10 cellular contexts compared by ENCODE assay signal in the genomic region with DNA sequence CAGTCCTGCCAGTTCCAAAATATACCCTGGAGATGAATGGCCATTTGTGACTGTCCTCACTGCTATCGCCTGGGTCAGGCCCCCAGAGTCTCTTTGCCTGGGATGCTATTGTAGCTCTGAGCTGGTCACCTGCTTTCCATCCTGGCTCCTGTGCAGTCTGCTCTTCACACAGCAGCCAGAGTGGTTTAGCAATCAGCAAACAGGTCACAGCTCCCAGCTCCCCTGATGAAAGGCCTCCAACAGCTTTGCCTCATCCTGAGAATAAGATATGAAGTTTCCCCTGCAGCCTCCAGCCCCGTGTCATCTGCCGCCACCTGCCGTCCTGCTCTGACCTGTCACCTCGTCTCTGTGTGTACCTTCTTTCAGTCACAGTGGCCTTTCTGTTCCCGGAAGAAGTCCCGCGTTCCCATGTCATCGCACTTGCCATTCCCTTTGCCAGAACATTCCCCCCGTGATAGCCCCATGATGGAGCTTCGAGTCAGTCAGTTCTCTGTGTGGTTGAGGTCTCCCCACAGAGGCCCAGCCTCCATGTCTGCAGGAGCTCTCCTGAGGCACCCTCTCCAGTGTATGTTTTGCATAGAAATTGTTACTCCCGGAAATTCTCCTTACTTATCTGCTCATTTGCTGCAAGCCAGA.
DNase-seq lines count a peak whose midpoint lies in the region; ATAC-seq and TF ChIP-seq lines count a peak whose summit lies in the region.
"Had no signal": no experiment of that assay in that cellular context is flagged by ENCODE, and none has a peak within 500 bp of the region (broad histone marks: within the 10 kb centered on the region; RNA-seq: fewer than 3 reads in every experiment).

No MANE protein-coding gene starts in this region.

- H3K9me3 Mint-ChIP-seq in activated T-cell treated with anti-CD3 and anti-CD28 coated beads, Interleukin-2, amount 50 U/mL, for 24 hours = no peaks in the 10 kb centered on the region
- H3K9me3 Mint-ChIP-seq in glutamatergic neuron (ENCODE audit: unreplicated experiment) = peaks cover 11% of the 10 kb centered on the region
- H3K9me3 Mint-ChIP-seq in type B pancreatic cell = no peaks in the 10 kb centered on the region
- no peaks in the 10 kb centered on the region for H3K9me3 Mint-ChIP-seq in activated T-helper 1 cell treated with anti-CD3 and anti-CD28 coated beads, Interleukin-12 subunit alpha, Interleukin-12 subunit beta, Interleukin-2, Interleukin-4 antibody, amounts not matched to agents 30 ng/mL and 10 ng/mL and 1 ng/mL, durations not matched to agents 14 hours and 24 hours and 36 hours
- H3K9me3 Mint-ChIP-seq: IgD-negative memory B cell had no signal

- no peak for TF ChIP-seq CTCF in glutamatergic neuron (IDR thresholded peaks at IDR 0.05; ENCODE audit: partially characterized antibody, unreplicated experiment)
- TF ChIP-seq CTCF in type B pancreatic cell (conservative IDR thresholded peaks at IDR 0.05) = peak; percentile 20

- no peak for DNase-seq in activated T-cell treated with anti-CD3 and anti-CD28 coated beads, Interleukin-2, amount 50 U/mL, for 24 hours
- DNase-seq in activated T-cell treated with anti-CD3 and anti-CD28 coated beads, Interleukin-2, amount 50 U/mL, for 48 hours = no peak
- DNase-seq in NCI-H510A treated with DMSO at 0.1 percent for 48 hours (lab: John Stamatoyannopoulos, UW) (peak; percentile 86), glutamatergic neuron (peak; percentile 50), type B pancreatic cell (ENCODE audit: extremely low spot score, unreplicated experiment) (no peak), activated gamma-delta T cell treated with Interleukin-2 at 50 U/mL for 16 hours (no peak)
- DNase-seq in activated T-helper 1 cell treated with anti-CD3 and anti-CD28 coated beads, Interleukin-12 subunit alpha, Interleukin-12 subunit beta, Interleukin-2, Interleukin-4 antibody, amounts not matched to agents 30 ng/mL and 10 ng/mL and 1 ng/mL, durations not matched to agents 14 hours and 24 hours and 36 hours (ENCODE audit: low spot score) = no peak
- DNase-seq: stimulated activated CD4-positive, alpha-beta T cell treated with anti-CD3 and anti-CD28 coated beads, Interleukin-4, amount 100 ng/mL, for 4 hours had no signal

- no peak for ATAC-seq in HG02981 (IDR thresholded peaks at IDR 0.05; ENCODE audit: unreplicated experiment)

- no peaks in the 10 kb centered on the region for H3K4me1 Mint-ChIP-seq in activated T-cell treated with anti-CD3 and anti-CD28 coated beads, Interleukin-2, amount 50 U/mL, for 24 hours (ENCODE audit: low read depth)
- H3K4me1 Mint-ChIP-seq in glutamatergic neuron (ENCODE audit: low read depth, unreplicated experiment) (peaks cover 21% of the 10 kb centered on the region), type B pancreatic cell (ENCODE audit: unreplicated experiment) (peaks cover 34% of the 10 kb centered on the region)
- H3K4me1 Mint-ChIP-seq in activated T-helper 1 cell treated with anti-CD3 and anti-CD28 coated beads, Interleukin-12 subunit alpha, Interleukin-12 subunit beta, Interleukin-2, Interleukin-4 antibody, amounts not matched to agents 30 ng/mL and 10 ng/mL and 1 ng/mL, durations not matched to agents 14 hours and 24 hours and 36 hours (ENCODE audit: low read depth) = no peaks in the 10 kb centered on the region

- intact Hi-C loops in activated T-helper 1 cell treated with anti-CD3 and anti-CD28 coated beads, Interleukin-12 subunit alpha, Interleukin-12 subunit beta, Interleukin-2, Interleukin-4 antibody, amounts not matched to agents 30 ng/mL and 10 ng/mL and 1 ng/mL, durations not matched to agents 14 hours and 24 hours and 36 hours (cut with micrococcal nuclease) = no loop called here

- no peaks in the 10 kb centered on the region for H3K27me3 Mint-ChIP-seq in activated T-cell treated with anti-CD3 and anti-CD28 coated beads, Interleukin-2, amount 50 U/mL, for 24 hours
- H3K27me3 Mint-ChIP-seq in glutamatergic neuron (ENCODE audit: unreplicated experiment) (peaks cover 9% of the 10 kb centered on the region), type B pancreatic cell (peaks cover 4% of the 10 kb centered on the region)
- no peaks in the 10 kb centered on the region for H3K27me3 Mint-ChIP-seq in activated T-helper 1 cell treated with anti-CD3 and anti-CD28 coated beads, Interleukin-12 subunit alpha, Interleukin-12 subunit beta, Interleukin-2, Interleukin-4 antibody, amounts not matched to agents 30 ng/mL and 10 ng/mL and 1 ng/mL, durations not matched to agents 14 hours and 24 hours and 36 hours (ENCODE audit: insufficient read depth)
- H3K27me3 Mint-ChIP-seq: IgD-negative memory B cell had no signal

- no peak overlapping the region for H3K4me3 Mint-ChIP-seq in activated T-cell treated with anti-CD3 and anti-CD28 coated beads, Interleukin-2, amount 50 U/mL, for 24 hours
- H3K4me3 Mint-ChIP-seq in glutamatergic neuron (ENCODE audit: unreplicated experiment) (no peak overlapping the region), type B pancreatic cell (peak overlapping the region; percentile 16)
- H3K4me3 Mint-ChIP-seq in activated T-helper 1 cell treated with anti-CD3 and anti-CD28 coated beads, Interleukin-12 subunit alpha, Interleukin-12 subunit beta, Interleukin-2, Interleukin-4 antibody, amounts not matched to agents 30 ng/mL and 10 ng/mL and 1 ng/mL, durations not matched to agents 14 hours and 24 hours and 36 hours = no peak overlapping the region

- H3K36me3 Mint-ChIP-seq in activated T-cell treated with anti-CD3 and anti-CD28 coated beads, Interleukin-2, amount 50 U/mL, for 24 hours (ENCODE audit: low read depth) = no peaks in the 10 kb centered on the region
- peaks cover 4% of the 10 kb centered on the region for H3K36me3 Mint-ChIP-seq in glutamatergic neuron (ENCODE audit: unreplicated experiment)
- H3K36me3 Mint-ChIP-seq in type B pancreatic cell = no peaks in the 10 kb centered on the region
- H3K36me3 Mint-ChIP-seq in activated T-helper 1 cell treated with anti-CD3 and anti-CD28 coated beads, Interleukin-12 subunit alpha, Interleukin-12 subunit beta, Interleukin-2, Interleukin-4 antibody, amounts not matched to agents 30 ng/mL and 10 ng/mL and 1 ng/mL, durations not matched to agents 14 hours and 24 hours and 36 hours (ENCODE audit: low read depth) = no peaks in the 10 kb centered on the region

- peak overlapping the region; percentile 4 for H3K27ac Mint-ChIP-seq in activated T-cell treated with anti-CD3 and anti-CD28 coated beads, Interleukin-2, amount 50 U/mL, for 24 hours
- H3K27ac Mint-ChIP-seq in glutamatergic neuron (ENCODE audit: unreplicated experiment) (peak overlapping the region; percentile 7), type B pancreatic cell (peak overlapping the region; percentile 22)
- H3K27ac Mint-ChIP-seq in activated T-helper 1 cell treated with anti-CD3 and anti-CD28 coated beads, Interleukin-12 subunit alpha, Interleukin-12 subunit beta, Interleukin-2, Interleukin-4 antibody, amounts not matched to agents 30 ng/mL and 10 ng/mL and 1 ng/mL, durations not matched to agents 14 hours and 24 hours and 36 hours = no peak overlapping the region
- H3K27ac Mint-ChIP-seq: IgD-negative memory B cell had no signal

Comparison
In these comparisons a context has a peak if more than half of its experiments do, and no peak if none do; other contexts are left out.
1. DNase-seq: peak in NCI-H510A treated with DMSO at 0.1 percent for 48 hours (single experiment) and glutamatergic neuron (single experiment); none in activated T-cell treated with anti-CD3 and anti-CD28 coated beads, Interleukin-2, amount 50 U/mL, for 24 hours (single experiment), activated T-cell treated with anti-CD3 and anti-CD28 coated beads, Interleukin-2, amount 50 U/mL, for 48 hours (0 of 2), type B pancreatic cell (single experiment), activated gamma-delta T cell treated with Interleukin-2 at 50 U/mL for 16 hours (single experiment) and activated T-helper 1 cell treated with anti-CD3 and anti-CD28 coated beads, Interleukin-12 subunit alpha, Interleukin-12 subunit beta, Interleukin-2, Interleukin-4 antibody, amounts not matched to agents 30 ng/mL and 10 ng/mL and 1 ng/mL, durations not matched to agents 14 hours and 24 hours and 36 hours (single experiment).